ENCODE assay signal across 22 cellular contexts in genomic region chr19:19835560-19836038, GRCh38.
"Had no signal": no experiment of that assay in that cellular context is flagged by ENCODE, and none has a peak within 500 bp of the region (broad histone marks: within the 10 kb centered on the region; RNA-seq: fewer than 3 reads in every experiment).

No MANE protein-coding gene starts in this region.

- H3K27me3 ChIP-seq: dorsolateral prefrontal cortex, esophagus muscularis mucosa, gastrocnemius medialis, heart right ventricle, left lung, pancreas, testis, tibial nerve, upper lobe of right lung, vagina had no signal

- FAIRE-seq: pancreas had no signal

- H3K9me3 ChIP-seq: pancreas, testis had no signal

- H3K4me2 ChIP-seq: smooth muscle cell had no signal

- H3K4me3 ChIP-seq: dorsolateral prefrontal cortex, esophagus muscularis mucosa, gastrocnemius medialis, heart right ventricle, left lung, lower lobe of right lung, pancreas, smooth muscle cell, testis, tibial nerve, upper lobe of right lung, vagina had no signal

- H3K4me1 ChIP-seq: esophagus muscularis mucosa, gastrocnemius medialis, heart right ventricle, left lung, lower lobe of right lung, pancreas, testis, tibial nerve, upper lobe of right lung, vagina had no signal

- DNase-seq: cortex of kidney; dorsolateral prefrontal cortex; effector CD8-positive, alpha-beta T cell; gastrocnemius medialis; heart right ventricle; islet precursor cell; left lung; lower lobe of right lung; mesendoderm; naive B cell; occipital lobe; pancreas; right cardiac atrium; stimulated activated CD4-positive, alpha-beta T cell treated with anti-CD3 and anti-CD28 coated beads, Interleukin-2, amount 100 ng/mL, for 48 hours; stimulated activated naive CD4-positive, alpha-beta T cell treated with Interleukin-2 at 50 U/mL for 16 hours; testis; upper lobe of right lung had no signal

- ATAC-seq: gastrocnemius medialis, heart right ventricle, left lung, lower lobe of right lung, pancreas, right cardiac atrium, upper lobe of right lung had no signal

- H3K27ac ChIP-seq: dorsolateral prefrontal cortex, epithelial cell of prostate, esophagus muscularis mucosa, gastrocnemius medialis, heart right ventricle, left lung, lower lobe of right lung, pancreas, testis, tibial nerve, upper lobe of right lung, vagina had no signal

- H3K36me3 ChIP-seq: esophagus muscularis mucosa, gastrocnemius medialis, heart right ventricle, left lung, lower lobe of right lung, pancreas, tibial nerve, upper lobe of right lung, vagina had no signal
